Comparison of ENCODE assay signal across 1 cellular context in genomic region chr2:197673606-197674005, GRCh38.
TF ChIP-seq lines count a peak whose summit lies in the region.

No MANE protein-coding gene starts in this region.

TF ChIP-seq in GM12891, 5 proteins besides CTCF, POLR2A, EP300 and RAD21:
- no peak for TF ChIP-seq SPI1 (IDR thresholded peaks at IDR 0.05; ENCODE audit: low read depth, low read length)
- no peak for TF ChIP-seq TAF1 (IDR thresholded peaks at IDR 0.05; ENCODE audit: low read depth, low read length)
- no peak for TF ChIP-seq POLR2AphosphoS5 (IDR thresholded peaks at IDR 0.05; ENCODE audit: low read depth, low read length)
- no peak for TF ChIP-seq POU2F2 (IDR thresholded peaks at IDR 0.05; ENCODE audit: low read depth, low read length)
- TF ChIP-seq PAX5 (IDR thresholded peaks at IDR 0.05; ENCODE audit: insufficient read depth, low read length, severe bottlenecking): no peak
